9 cellular contexts compared by ENCODE assay signal in genomic region chr17:64133546-64134215, GRCh38. TPM values are rescaled to one million over a fixed set of nuclear protein-coding genes. Genes with fewer than 3 reads are reported as not detected.
DNase-seq lines count a peak whose midpoint lies in the region; ATAC-seq, FAIRE-seq and TF ChIP-seq lines count a peak whose summit lies in the region.
"Had no signal": no experiment of that assay in that cellular context is flagged by ENCODE, and none has a peak within 500 bp of the region (broad histone marks: within the 10 kb centered on the region; RNA-seq: fewer than 3 reads in every experiment).

No MANE protein-coding gene starts in this region.

- H3K36me3 Mint-ChIP-seq in CD4-positive, alpha-beta memory T cell: peaks cover 0 to 5% of the 10 kb centered on the region in 2 donors
- H3K36me3 Mint-ChIP-seq: naive thymus-derived CD8-positive, alpha-beta T cell had no signal

- no peak overlapping the region for H3K4me3 ChIP-seq in CD4-positive, alpha-beta memory T cell (ENCODE audit: low read length in 2 of 2)
- H3K4me3 ChIP-seq in WERI-Rb-1 (ENCODE audit: low read depth, low read length): no peak overlapping the region
- H3K4me3 ChIP-seq in hepatocyte: no peak overlapping the region
- H3K4me3 ChIP-seq in thyroid gland (replicated peaks in 1 of 3): no peak overlapping the region

- H3K4me3 Mint-ChIP-seq in CD4-positive, alpha-beta memory T cell: peak overlapping the region in 1 of 8 donors; percentile 63
- H3K4me3 Mint-ChIP-seq: naive thymus-derived CD8-positive, alpha-beta T cell had no signal

- peaks cover 0 to 1% of the 10 kb centered on the region in 2 donors for H3K27me3 Mint-ChIP-seq in CD4-positive, alpha-beta memory T cell
- H3K27me3 Mint-ChIP-seq: naive thymus-derived CD8-positive, alpha-beta T cell had no signal

- no peak overlapping the region for H3K4me2 ChIP-seq in hepatocyte

- peaks cover 11 to 29% (median 19%) of the 10 kb centered on the region in 4 donors for H3K4me1 Mint-ChIP-seq in CD4-positive, alpha-beta memory T cell

- no peak overlapping the region for H2AFZ ChIP-seq in hepatocyte

- H3K4me1 ChIP-seq in CD4-positive, alpha-beta memory T cell (ENCODE audit: insufficient read depth, low read length): peaks cover 18% of the 10 kb centered on the region
- H3K4me1 ChIP-seq in hepatocyte (ENCODE audit: insufficient read depth) (peaks cover 32% of the 10 kb centered on the region), thyroid gland (peaks cover 2 to 9% of the 10 kb centered on the region in 2 donors)

- no peak for TF ChIP-seq POLR2A in thyroid gland (IDR thresholded peaks at IDR 0.05)

- intact Hi-C loops in CD4-positive, alpha-beta memory T cell (cut with micrococcal nuclease): loop anchor here (1.0 to 5.0 kb wide), 4 partner anchors 70 to 149 kb away; partner anchors contain the start of gene TEX2
- intact Hi-C loops in thyroid gland (cut with DNase I): loop anchor here (5.0 to 10.0 kb wide), 2 partner anchors 109 to 221 kb away; partner anchors contain the start of genes CSHL1 and ICAM2

- no peaks in the 10 kb centered on the region for H3K9me2 ChIP-seq in hepatocyte (replicated peaks; ENCODE audit: insufficient read depth)

- POLR2A ChIA-PET in CD4-positive, alpha-beta memory T cell (lab: Charles Lee; ENCODE audit: partially characterized antibody): interaction anchor here (0.7 to 7.9 kb wide), 15 partner anchors 12 to 222 kb away, joined by 3 to 226 read pairs (median 5); partner anchors contain the start of genes CD79B, CSHL1 and ICAM2

- peaks cover 0 to 3% (median 0%) of the 10 kb centered on the region in 8 donors for H3K9me3 Mint-ChIP-seq in CD4-positive, alpha-beta memory T cell
- H3K9me3 Mint-ChIP-seq: naive thymus-derived CD8-positive, alpha-beta T cell had no signal

- peak overlapping the region in 4 of 7 donors; percentile 76 to 86 (median 80) for H3K27ac Mint-ChIP-seq in CD4-positive, alpha-beta memory T cell

- no peak for ATAC-seq in HG03280 (IDR thresholded peaks at IDR 0.05; ENCODE audit: unreplicated experiment)
- ATAC-seq: naive thymus-derived CD8-positive, alpha-beta T cell had no signal

- CTCF ChIA-PET in CD4-positive, alpha-beta memory T cell (lab: Charles Lee; ENCODE audit: partially characterized antibody): interaction anchor here (0.6 to 20.8 kb wide), 54 partner anchors 8 to 245 kb away, joined by 3 to 798 read pairs (median 8); partner anchors contain the start of genes CD79B, CSHL1, GH1 and ICAM2

- peak in 4 of 5 donors; percentile 52 to 68 (median 62) for DNase-seq in CD4-positive, alpha-beta memory T cell
- DNase-seq in GM19239 (ENCODE audit: insufficient read length, low spot score) (no peak), NCI-H2227 treated with DMSO at 0.1 percent for 48 hours (lab: John Stamatoyannopoulos, UW) (peak; percentile 71), WERI-Rb-1 (peak; percentile 59), hepatocyte (ENCODE audit: low spot score) (peak; percentile 82), thyroid gland (peak; percentile 26 to 32)
- no peak for DNase-seq in activated CD8-positive, alpha-beta memory T cell treated with anti-CD3 and anti-CD28 coated beads, Interleukin-2, amount 50 U/mL, for 48 hours

- H3K79me2 ChIP-seq in hepatocyte: peaks cover 7% of the 10 kb centered on the region

- peak; percentile 85 for FAIRE-seq in GM19239 (lab: Jason Lieb, UNC)

- no peak overlapping the region for H3K27ac ChIP-seq in CD4-positive, alpha-beta memory T cell (ENCODE audit: low read depth, low read length)
- H3K27ac ChIP-seq in WERI-Rb-1 (no peak overlapping the region), hepatocyte (peak overlapping the region; percentile 6), thyroid gland (no peak overlapping the region)

- no peaks in the 10 kb centered on the region for H3K36me3 ChIP-seq in CD4-positive, alpha-beta memory T cell (ENCODE audit: insufficient read depth, low read length)
- peaks cover 7% of the 10 kb centered on the region; the same call in 1 of the 2 replicates for H3K36me3 ChIP-seq in WERI-Rb-1
- H3K36me3 ChIP-seq in hepatocyte (replicated peaks; ENCODE audit: insufficient read depth, low read depth): no peaks in the 10 kb centered on the region
- no peaks in the 10 kb centered on the region for H3K36me3 ChIP-seq in thyroid gland

- peaks cover 3% of the 10 kb centered on the region for H4K20me1 ChIP-seq in hepatocyte (ENCODE audit: insufficient read depth, poor library complexity, severe bottlenecking)

- H3K9me3 ChIP-seq in CD4-positive, alpha-beta memory T cell (ENCODE audit: control insufficient read depth in 1 of 2, low read length in 2 of 2): no peaks in the 10 kb centered on the region
- H3K9me3 ChIP-seq in WERI-Rb-1 (ENCODE audit: severe bottlenecking) (no peaks in the 10 kb centered on the region), hepatocyte (ENCODE audit: low read depth) (no peaks in the 10 kb centered on the region), thyroid gland (no peaks in the 10 kb centered on the region)

- TF ChIP-seq CTCF in WERI-Rb-1 (IDR thresholded peaks at IDR 0.05; ENCODE audit: low read depth, low read length) (peak; percentile 55), hepatocyte (IDR thresholded peaks at IDR 0.05; ENCODE audit: poor library complexity) (peak; percentile 82), thyroid gland (IDR thresholded peaks at IDR 0.05) (peak in 5 of 6 experiments; percentile 35 to 84 (median 74))

- no peaks in the 10 kb centered on the region for H3K27me3 ChIP-seq in CD4-positive, alpha-beta memory T cell (ENCODE audit: insufficient read depth, low read length)
- H3K27me3 ChIP-seq in WERI-Rb-1 (ENCODE audit: insufficient read depth, low read depth, severe bottlenecking): no peaks in the 10 kb centered on the region
- H3K27me3 ChIP-seq in hepatocyte: no peaks in the 10 kb centered on the region
- no peaks in the 10 kb centered on the region for H3K27me3 ChIP-seq in thyroid gland

- WGBS in hepatocyte (ENCODE audit: low lambda C conversion rate, missing lambda C conversion rate): 42% methylated on average over 8 of the region's 8 CpGs
- 41 to 44% methylated on average over 8 of the region's 8 CpGs for WGBS in thyroid gland, 2 donors

RNA-seq across cellular contexts. Expression of gene ERN1, which starts 3.7 kb away (rescaled TPM):
- 100 to 1,000 TPM; 163 to 172 TPM for total RNA-seq in CD4-positive, alpha-beta memory T cell
- 100 to 1,000 TPM in 1 of 2 donors, 10 to 100 TPM in 1; 47.9 to 124 TPM for polyA plus RNA-seq in CD4-positive, alpha-beta memory T cell
- total RNA-seq in hepatocyte (10.3 and 14.3 TPM in 2 replicates), thyroid gland (10 to 100 TPM in 3 of 4 donors, 1 to 10 TPM in 1; 9.5 to 20.2 (median 12.8) TPM)
- 16.5 and 19.4 TPM in 2 replicates for polyA plus RNA-seq in hepatocyte

Comparison
In these comparisons a context has a peak if more than half of its experiments do, and no peak if none do; other contexts are left out.
1. DNase-seq: peak in CD4-positive, alpha-beta memory T cell (4 of 5), NCI-H2227 treated with DMSO at 0.1 percent for 48 hours (single experiment), WERI-Rb-1 (single experiment), hepatocyte (single experiment) and thyroid gland (2 of 2); none in GM19239 (single experiment) and activated CD8-positive, alpha-beta memory T cell treated with anti-CD3 and anti-CD28 coated beads, Interleukin-2, amount 50 U/mL, for 48 hours (single experiment).
2. RNA of gene ERN1, which starts 3.7 kb away (total RNA-seq): 163 to 172 TPM in CD4-positive, alpha-beta memory T cell; 9.5 to 20.2 TPM in thyroid gland and 10.3 to 14.3 TPM in hepatocyte; every median in the first group is over 4 times any median in the second.
3. Peak in every context shown above with its lines, with median percentiles within 50 percentile points of each other: CTCF ChIP-seq.